9 cellular contexts compared by ENCODE assay signal in genomic region chr16:57590654-57591085, GRCh38. TPM values are rescaled to one million over a fixed set of nuclear protein-coding genes. Genes with fewer than 3 reads are reported as not detected.
A peak's percentile ranks its signal among the peaks of the same experiment; 100 is the strongest.
DNase-seq lines count a peak whose midpoint lies in the region; ATAC-seq and FAIRE-seq lines count a peak whose summit lies in the region.
"Had no signal": no experiment of that assay in that cellular context is flagged by ENCODE, and none has a peak within 500 bp of the region (broad histone marks: within the 10 kb centered on the region; RNA-seq: fewer than 3 reads in every experiment).

No MANE protein-coding gene starts in this region.

- H3K36me3 Mint-ChIP-seq in T-cell = peaks cover 2% of the 10 kb centered on the region

- peak overlapping the region; percentile 52 to 95 for H3K27ac Mint-ChIP-seq in T-cell

- ATAC-seq in left cardiac atrium = peak; percentile 6 to 90
- ATAC-seq in left ventricle myocardium superior = no peak
- ATAC-seq in T-cell (replicated peaks in 1 of 4) = no peak
- no peak for ATAC-seq in GM18517 (IDR thresholded peaks at IDR 0.05; ENCODE audit: unreplicated experiment)

- no peaks in the 10 kb centered on the region for H3K27me3 Mint-ChIP-seq in T-cell

- H3K9me3 Mint-ChIP-seq in T-cell = peaks cover 2 to 3% (median 2%) of the 10 kb centered on the region in 3 donors

- peak; percentile 37 for FAIRE-seq in urothelium cell line (lab: Jason Lieb, UNC)

- DNase-seq in left cardiac atrium (no peak), left ventricle myocardium superior (no peak), T-cell (no peak), hepatic stellate cell (ENCODE audit: low spot score) (peak; percentile 69), urothelium cell line (ENCODE audit: low spot score) (peak; percentile 36), NCI-H1092 (lab: John Stamatoyannopoulos, UW) (no peak)
- no peak for DNase-seq in stimulated activated naive CD4-positive, alpha-beta T cell treated with Interleukin-2 at 50 U/mL for 16 hours (lab: John Stamatoyannopoulos, UW)

- peaks cover 27 to 51% (median 36%) of the 10 kb centered on the region in 3 donors for H3K4me1 Mint-ChIP-seq in T-cell

- no peak overlapping the region for H3K4me3 Mint-ChIP-seq in T-cell

- CTCF ChIA-PET in T-cell (lab: Charles Lee) = interaction anchor here (0.7 to 2.3 kb wide), 11 partner anchors 9 to 145 kb away, joined by 3 to 14 read pairs (median 4); partner anchors contain the start of gene KATNB1 (in 1 of the 2)

- intact Hi-C loops in left cardiac atrium (cut with DNase I) = loop anchor here in 1 of 2 donors (2.0 kb wide), 1 partner anchor 58 kb away; no protein-coding TSS in a partner anchor
- intact Hi-C loops in left ventricle myocardium superior (cut with micrococcal nuclease) = no loop called here

- POLR2A ChIA-PET in T-cell (lab: Charles Lee) = interaction anchor here in 1 of 2 donors (0.6 kb wide), 1 partner anchor 108 kb away, joined by 3 read pairs; no protein-coding TSS in a partner anchor

RNA-seq across cellular contexts. Expression of gene ADGRG1, which starts 37.8 kb away (rescaled TPM):
- total RNA-seq in left cardiac atrium = 10 to 100 TPM; 22.9 to 41.9 TPM
- total RNA-seq in left ventricle myocardium superior = 18.6 TPM
- 10 to 100 TPM in 4 of 5 donors, 1 to 10 TPM in 1; 7.8 to 91.7 (median 11.7) TPM for total RNA-seq in T-cell

RNA-seq across cellular contexts. Expression of gene ADGRG5, which starts 48.2 kb away (rescaled TPM):
- total RNA-seq in left cardiac atrium (under 1 TPM; 0.18 to 0.34 TPM), left ventricle myocardium superior (not detected), T-cell (10 to 100 TPM in 1 of 5 donors, 1 to 10 TPM in 4; 1.5 to 10.2 (median 5.9) TPM)
- total RNA-seq: pulmonary artery endothelial cell had no signal

RNA-seq across cellular contexts. Expression of gene CCDC102A, which starts 54.3 kb away (rescaled TPM):
- 1 to 10 TPM; 5.3 to 8.9 TPM for total RNA-seq in left cardiac atrium
- 13.2 TPM for total RNA-seq in left ventricle myocardium superior
- total RNA-seq in T-cell = 10 to 100 TPM in 1 of 5 donors, 1 to 10 TPM in 4; 6.1 to 11.2 (median 6.6) TPM

Comparison
In these comparisons a context has a peak if more than half of its experiments do, and no peak if none do; other contexts are left out.
1. ATAC-seq: peak in left cardiac atrium (2 of 2); none in left ventricle myocardium superior (single experiment), T-cell (0 of 4) and GM18517 (single experiment).
2. DNase-seq: peak in hepatic stellate cell (single experiment) and urothelium cell line (single experiment); none in left cardiac atrium (single experiment), left ventricle myocardium superior (single experiment), T-cell (0 of 34), stimulated activated naive CD4-positive, alpha-beta T cell treated with Interleukin-2 at 50 U/mL for 16 hours (single experiment) and NCI-H1092 (single experiment).